ENCODE assay signal across 8 cellular contexts in the genomic region with DNA sequence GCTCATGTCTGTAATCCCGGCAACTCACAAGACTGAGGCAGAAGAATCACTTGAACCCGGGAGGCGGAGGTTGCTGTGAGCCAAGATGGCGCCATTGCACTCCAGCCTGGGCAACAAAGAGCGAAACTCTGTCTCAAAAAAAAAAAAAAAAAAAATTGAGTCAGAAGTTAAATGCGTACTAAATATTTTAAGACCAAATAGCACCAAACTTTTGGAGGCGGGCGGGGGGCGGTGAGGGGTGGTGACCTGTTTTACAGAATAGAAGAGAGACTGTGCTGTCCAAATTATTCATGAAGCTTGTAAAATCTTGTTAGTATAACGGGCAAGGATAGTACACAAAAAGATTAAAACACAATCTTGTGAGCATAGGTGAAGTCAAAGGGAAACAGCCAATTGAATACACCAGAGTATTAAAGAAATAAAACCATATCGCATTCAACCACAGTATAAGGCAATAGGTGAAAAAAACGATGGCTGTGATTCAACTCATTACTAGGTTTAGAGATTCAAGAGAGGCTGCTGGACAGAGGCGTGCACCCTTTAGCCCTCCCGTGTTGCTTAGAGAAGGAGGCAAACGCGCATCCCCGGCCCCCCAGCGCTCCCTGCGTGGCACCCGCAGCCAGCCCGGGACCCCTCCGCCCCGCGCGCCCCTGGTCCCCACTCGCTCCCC. TPM values are rescaled to one million over a fixed set of nuclear protein-coding genes. Genes with fewer than 3 reads are reported as not detected.
DNase-seq lines count a peak whose midpoint lies in the region; ATAC-seq and TF ChIP-seq lines count a peak whose summit lies in the region.

No MANE protein-coding gene starts in this region.

- peak; percentile 4 for ATAC-seq in GM21447 (IDR thresholded peaks at IDR 0.05; ENCODE audit: unreplicated experiment)
- ATAC-seq in naive thymus-derived CD4-positive, alpha-beta T cell, result peak; percentile 2

- intact Hi-C loops in naive thymus-derived CD4-positive, alpha-beta T cell (cut with micrococcal nuclease), result loop anchor here (1.0 to 5.0 kb wide), 11 partner anchors 49 to 367 kb away; partner anchors contain the start of genes CHFR (in 2 of the 2), ZNF140 (in 2 of the 2), ZNF26 (in 2 of the 2) and ZNF268 (in 2 of the 2)

- H3K4me1 ChIP-seq in endocrine pancreas (ENCODE audit: control insufficient read depth, insufficient read depth, low read length), result no peaks in the 10 kb centered on the region
- peaks cover 0 to 7% of the 10 kb centered on the region in 2 donors for H3K4me1 ChIP-seq in naive thymus-derived CD4-positive, alpha-beta T cell (ENCODE audit: control insufficient read depth in 2 of 2, insufficient read depth in 2 of 2, low read length in 2 of 2)

- H3K9ac ChIP-seq in endocrine pancreas (ENCODE audit: control insufficient read depth, insufficient read depth, low read length), result no peak overlapping the region

- peak overlapping the region; percentile 98 for H3K27ac ChIP-seq in naive thymus-derived CD4-positive, alpha-beta T cell (ENCODE audit: low read depth, low read length)

- peaks cover 14 to 51% (median 27%) of the 10 kb centered on the region in 7 donors for H3K4me1 Mint-ChIP-seq in naive thymus-derived CD4-positive, alpha-beta T cell

- H3K4me3 ChIP-seq in endocrine pancreas (ENCODE audit: control insufficient read depth, insufficient read depth, low read length), result peak overlapping the region; percentile 81
- H3K4me3 ChIP-seq in naive thymus-derived CD4-positive, alpha-beta T cell (ENCODE audit: low read length), result peak overlapping the region; percentile 62

- DNase-seq in ACHN, result peak; percentile 71
- DNase-seq in RPMI7951 (ENCODE audit: low read depth), result peak; percentile 46
- peak in 1 of 9 donors; percentile 14 for DNase-seq in naive thymus-derived CD4-positive, alpha-beta T cell
- DNase-seq in EL, result no peak
- DNase-seq in NCI-H128 (lab: John Stamatoyannopoulos, UW; ENCODE audit: unreplicated experiment), result no peak
- DNase-seq in HEK293T (ENCODE audit: extremely low spot score), result no peak

- peak overlapping the region; percentile 97 to 100 (median 99) for H3K27ac Mint-ChIP-seq in naive thymus-derived CD4-positive, alpha-beta T cell

- peak overlapping the region; percentile 90 to 99 (median 94) for H3K4me3 Mint-ChIP-seq in naive thymus-derived CD4-positive, alpha-beta T cell

- no peaks in the 10 kb centered on the region for H3K27me3 ChIP-seq in endocrine pancreas (ENCODE audit: control insufficient read depth, insufficient read depth, low read length)
- H3K27me3 ChIP-seq in naive thymus-derived CD4-positive, alpha-beta T cell (ENCODE audit: control insufficient read depth in 2 of 2, insufficient read depth in 2 of 2, low read length in 2 of 2), result no peaks in the 10 kb centered on the region

- CTCF ChIA-PET in naive thymus-derived CD4-positive, alpha-beta T cell (lab: Charles Lee), result no interaction called here
- CTCF ChIA-PET in HEK293T (lab: Yijun Ruan, JAX), result no interaction called here

- peaks cover 20 to 68% (median 64%) of the 10 kb centered on the region in 5 donors for H3K36me3 Mint-ChIP-seq in naive thymus-derived CD4-positive, alpha-beta T cell

- POLR2A ChIA-PET in naive thymus-derived CD4-positive, alpha-beta T cell (lab: Charles Lee), result interaction anchor here (0.9 to 3.4 kb wide), 6 partner anchors 20 to 143 kb away, joined by 4 to 23 read pairs (median 10); partner anchors contain the start of genes ZNF140, ZNF26 and ZNF84
- POLR2A ChIA-PET in HEK293T (lab: Yijun Ruan, JAX), result interaction anchor here (0.9 to 1.8 kb wide), 5 partner anchors 10 to 143 kb away, joined by 3 to 9 read pairs (median 4); partner anchors contain the start of genes ZNF140 and ZNF268

- H3K27me3 Mint-ChIP-seq in naive thymus-derived CD4-positive, alpha-beta T cell, result no peaks in the 10 kb centered on the region

- H3K36me3 ChIP-seq in endocrine pancreas (ENCODE audit: control insufficient read depth, insufficient read depth, low read length), result peaks cover 31% of the 10 kb centered on the region
- H3K36me3 ChIP-seq in naive thymus-derived CD4-positive, alpha-beta T cell (ENCODE audit: control insufficient read depth in 2 of 3, insufficient read depth in 3 of 3, low read length in 3 of 3), result peaks cover 3 to 46% (median 8%) of the 10 kb centered on the region in 3 experiments

- peaks cover 17% of the 10 kb centered on the region for H3K9me3 ChIP-seq in endocrine pancreas (ENCODE audit: control insufficient read depth, low read length)
- peaks cover 12 to 68% (median 21%) of the 10 kb centered on the region in 3 experiments for H3K9me3 ChIP-seq in naive thymus-derived CD4-positive, alpha-beta T cell (ENCODE audit: control insufficient read depth in 2 of 3, low read length in 3 of 3)

- peaks cover 12 to 100% (median 61%) of the 10 kb centered on the region in 11 donors for H3K9me3 Mint-ChIP-seq in naive thymus-derived CD4-positive, alpha-beta T cell

- in situ Hi-C loops in ACHN (cut with HindIII; ENCODE audit: low pct_ligation_motif_present, low pct_unique_long_range_greater_than_20kb, low sequenced_read_pairs), result no loop called here

TF ChIP-seq in HEK293T, 16 proteins besides CTCF, POLR2A, EP300 and RAD21:
- TF ChIP-seq HDGF (IDR thresholded peaks at IDR 0.05; ENCODE audit: borderline replicate concordance) (no peak), PKNOX1 (IDR thresholded peaks at IDR 0.05) (no peak), CTBP1 (IDR thresholded peaks at IDR 0.05; ENCODE audit: borderline replicate concordance) (no peak), BHLHE40 (IDR thresholded peaks at IDR 0.05; ENCODE audit: borderline replicate concordance) (no peak), FOXK2 (IDR thresholded peaks at IDR 0.05) (no peak), SP1 (IDR thresholded peaks at IDR 0.05) (no peak), FOXM1 (IDR thresholded peaks at IDR 0.05; ENCODE audit: borderline replicate concordance) (no peak), L3MBTL2 (conservative IDR thresholded peaks at IDR 0.05) (no peak), FOXA1 (IDR thresholded peaks at IDR 0.05) (no peak), LEF1 (IDR thresholded peaks at IDR 0.05; ENCODE audit: borderline replicate concordance) (no peak), ARNT (IDR thresholded peaks at IDR 0.05) (no peak), SUZ12 (IDR thresholded peaks at IDR 0.05) (no peak), TARDBP (IDR thresholded peaks at IDR 0.05) (no peak), ELF4 (IDR thresholded peaks at IDR 0.05) (no peak), ZNF384 (IDR thresholded peaks at IDR 0.05) (no peak), NFRKB (IDR thresholded peaks at IDR 0.05) (no peak)
TF ChIP-seq in HEK293T: peak in this region for 0.

RNA-seq across cellular contexts. Expression of gene ZNF891, which starts 0.6 kb away (rescaled TPM):
- 0.48 and 0.49 TPM in 2 replicates for total RNA-seq in RPMI7951 (2014; rRNA removed; shearing (Covaris generic))
- total RNA-seq in naive thymus-derived CD4-positive, alpha-beta T cell, result 1 to 10 TPM; 2.4 to 7.9 (median 6.6) TPM
- under 1 TPM; 0.56 to 0.89 TPM for polyA plus RNA-seq in naive thymus-derived CD4-positive, alpha-beta T cell

RNA-seq across cellular contexts. Expression of gene ZNF10, which starts 0.9 kb away (rescaled TPM):
- total RNA-seq in RPMI7951 (2014; rRNA removed; shearing (Covaris generic)), result 1.6 and 4.7 TPM in 2 replicates
- total RNA-seq in naive thymus-derived CD4-positive, alpha-beta T cell, result 10 to 100 TPM in 4 of 5 experiments, 1 to 10 TPM in 1; 5.2 to 35.0 (median 29.2) TPM
- polyA plus RNA-seq in naive thymus-derived CD4-positive, alpha-beta T cell, result 10 to 100 TPM; 13.7 to 14.5 TPM

RNA-seq across cellular contexts. Expression of gene ZNF140, which starts 48.8 kb away (rescaled TPM):
- 8.6 and 10.2 TPM in 2 replicates for total RNA-seq in RPMI7951 (2014; rRNA removed; shearing (Covaris generic))
- 10 to 100 TPM; 11.2 to 29.9 (median 16.0) TPM for total RNA-seq in naive thymus-derived CD4-positive, alpha-beta T cell
- polyA plus RNA-seq in naive thymus-derived CD4-positive, alpha-beta T cell, result 10 to 100 TPM; 22.9 to 30.7 TPM

RNA-seq across cellular contexts. Expression of gene ZNF268, which starts 51.8 kb away (rescaled TPM):
- 25.8 and 28.4 TPM in 2 replicates for total RNA-seq in RPMI7951 (2014; rRNA removed; shearing (Covaris generic))
- 10 to 100 TPM; 13.6 to 38.6 (median 18.6) TPM for total RNA-seq in naive thymus-derived CD4-positive, alpha-beta T cell
- polyA plus RNA-seq in naive thymus-derived CD4-positive, alpha-beta T cell, result 10 to 100 TPM; 18.2 to 29.0 TPM

Comparison
In these comparisons a context has a peak if more than half of its experiments do, and no peak if none do; other contexts are left out.
1. DNase-seq: peak in ACHN (single experiment) and RPMI7951 (single experiment); none in EL (single experiment), NCI-H128 (single experiment) and HEK293T (single experiment).